In the genomic region with DNA sequence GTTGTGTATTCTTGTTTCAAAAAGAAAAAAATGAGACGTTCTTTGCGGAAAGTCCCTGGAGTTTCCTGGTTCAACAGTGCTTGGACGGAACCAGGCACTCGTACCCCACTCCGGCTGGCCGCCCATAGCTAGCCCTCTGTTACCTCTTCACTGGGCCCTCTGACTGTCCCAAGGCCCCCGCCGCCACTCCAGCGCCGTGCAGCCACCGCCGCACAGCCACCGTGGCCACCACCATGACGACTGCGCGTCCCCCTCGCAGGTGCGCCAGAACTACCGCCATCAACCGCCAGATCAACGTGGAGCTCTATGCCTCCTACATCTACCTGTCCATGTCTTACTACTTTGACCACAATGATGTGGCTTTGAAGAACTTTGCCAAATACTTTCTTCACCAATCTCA, we compare ENCODE assay signal across 19 cellular contexts. TPM values are rescaled to one million over a fixed set of nuclear protein-coding genes. Genes with fewer than 3 reads are reported as not detected.
A peak's percentile ranks its signal among the peaks of the same experiment; 100 is the strongest.
DNase-seq lines count a peak whose midpoint lies in the region; ATAC-seq, FAIRE-seq and TF ChIP-seq lines count a peak whose summit lies in the region.
"Had no signal": no experiment of that assay in that cellular context is flagged by ENCODE, and none has a peak within 500 bp of the region (broad histone marks: within the 10 kb centered on the region; RNA-seq: fewer than 3 reads in every experiment).

No MANE protein-coding gene starts in this region.

- H3K4ac ChIP-seq in trophoblast cell (ENCODE audit: low read depth, low read length): no peak overlapping the region

- H4K8ac ChIP-seq in trophoblast cell (ENCODE audit: low read depth, low read length): no peak overlapping the region

- TF ChIP-seq EP300 in HepG2 (IDR thresholded peaks at IDR 0.05; ENCODE audit: low read depth in 2 of 2, low read length in 2 of 2) (no peak), HepG2 (CRISPR knock-in tag; IDR thresholded peaks at IDR 0.05; ENCODE audit: borderline replicate concordance) (no peak)

- no peak overlapping the region for H2BK120ac ChIP-seq in trophoblast cell (ENCODE audit: insufficient read depth, low read length, poor library complexity)

- no TSS peak for BruUV-seq in HepG2 (replicated peaks; lab: Mats Ljungman, UMichigan)

- H3K9me3 ChIP-seq in right atrium auricular region (no peaks in the 10 kb centered on the region), HepG2 (ENCODE audit: low read length) (no peaks in the 10 kb centered on the region), trophoblast cell (ENCODE audit: insufficient read depth, low read depth, low read length) (no peaks in the 10 kb centered on the region), prostate gland (no peaks in the 10 kb centered on the region), gastrocnemius medialis (no peaks in the 10 kb centered on the region)
- H3K9me3 ChIP-seq: HAP-1 had no signal

- H3K18ac ChIP-seq in trophoblast cell (ENCODE audit: low read length): no peak overlapping the region

- no peak for FAIRE-seq in HepG2 (lab: Jason Lieb, UNC)
- FAIRE-seq: G401.6, GM12892, H1 had no signal

- H3K27me3 ChIP-seq in right atrium auricular region (no peaks in the 10 kb centered on the region), HepG2 (ENCODE audit: control insufficient read depth in 1 of 2, insufficient read depth in 2 of 2, low read length in 2 of 2) (no peaks in the 10 kb centered on the region), trophoblast cell (ENCODE audit: insufficient read depth, low read length) (no peaks in the 10 kb centered on the region), prostate gland (replicated peaks; ENCODE audit: insufficient read depth) (no peaks in the 10 kb centered on the region), gastrocnemius medialis (no peaks in the 10 kb centered on the region)
- H3K27me3 ChIP-seq: BLaER1 treated with 17β-estradiol and CSF1 and Interleukin-3, amounts not matched to agents 10 nM and 100 nM had no signal

- H2BK12ac ChIP-seq in trophoblast cell (ENCODE audit: low read length): no peak overlapping the region

- no peaks in the 10 kb centered on the region for H4K20me1 ChIP-seq in HepG2 (ENCODE audit: insufficient read depth, low read length)

- intact Hi-C loops in left ventricle myocardium superior (cut with micrococcal nuclease): no loop called here
- intact Hi-C loops in HepG2 (cut with micrococcal nuclease; ENCODE audit: unreplicated experiment): no loop called here
- intact Hi-C loops in prostate gland (cut with DNase I): no loop called here
- intact Hi-C loops in gastrocnemius medialis (cut with DNase I; ENCODE audit: low total_unique reads): no loop called here

- POLR2A ChIA-PET in HepG2 (lab: Yijun Ruan, JAX): interaction anchor here (1.3 kb wide), 1 partner anchor 9 kb away, joined by 4 read pairs; a partner anchor contains a TSS

- H2AFZ ChIP-seq in HepG2 (ENCODE audit: low read length) (no peak overlapping the region), trophoblast cell (ENCODE audit: insufficient read depth, low read length, poor library complexity) (no peak overlapping the region)

- H3K79me2 ChIP-seq in HepG2 (ENCODE audit: insufficient read depth, low read length): no peaks in the 10 kb centered on the region
- H3K79me2 ChIP-seq in trophoblast cell (ENCODE audit: control insufficient read depth, insufficient read depth, low read length, poor library complexity): no peaks in the 10 kb centered on the region

- no peak for ATAC-seq in left ventricle myocardium superior
- no peak for ATAC-seq in HepG2
- ATAC-seq in gastrocnemius medialis: no peak

- H2AK5ac ChIP-seq in trophoblast cell (ENCODE audit: low read length): no peak overlapping the region

- TF ChIP-seq POLR2A in HepG2 (IDR thresholded peaks at IDR 0.05; ENCODE audit: insufficient read depth in 1 of 2, low read depth in 2 of 2, low read length in 2 of 2) (no peak), prostate gland (IDR thresholded peaks at IDR 0.05) (no peak), gastrocnemius medialis (IDR thresholded peaks at IDR 0.05) (no peak)

- no peak overlapping the region for H2BK5ac ChIP-seq in trophoblast cell (ENCODE audit: low read depth, low read length, poor library complexity)

- H3K14ac ChIP-seq in trophoblast cell (ENCODE audit: low read length): no peak overlapping the region

- in situ Hi-C loops in HepG2 (cut with HindIII; ENCODE audit: extremely low pct_ligation_motif_present, low pct_unique_long_range_greater_than_20kb) (no loop called here), gastrocnemius medialis (cut with MboI; ENCODE audit: low sequenced_read_pairs in 4 of 4) (no loop called here)

- DNase-seq in right atrium auricular region (ENCODE audit: low spot score): peak; percentile 34
- DNase-seq in left ventricle myocardium superior: no peak
- DNase-seq in HepG2 (ENCODE audit: low spot score): no peak
- DNase-seq in trophoblast cell: no peak
- DNase-seq in prostate gland (ENCODE audit: low spot score): no peak
- DNase-seq in gastrocnemius medialis: no peak
- DNase-seq in SK-N-DZ (ENCODE audit: low spot score): no peak
- DNase-seq: ACHN; CD4-positive, CD25-positive, alpha-beta regulatory T cell; DMS 273 treated with DMSO at 0.1 percent for 48 hours; DMS79 treated with DMSO at 0.1 percent for 48 hours; EL had no signal

- H3K9ac ChIP-seq in HepG2 (ENCODE audit: insufficient read depth, low read depth, low read length) (no peak overlapping the region), trophoblast cell (ENCODE audit: low read length) (peak overlapping the region; percentile 58)
- H3K9ac ChIP-seq: BLaER1 treated with 17β-estradiol and CSF1 and Interleukin-3, amounts not matched to agents 10 nM and 100 nM had no signal

- H3K23ac ChIP-seq in trophoblast cell (ENCODE audit: low read length): no peak overlapping the region

- H3K27ac ChIP-seq in right atrium auricular region (no peak overlapping the region), HepG2 (ENCODE audit: extremely low read length, insufficient read depth, low read length) (no peak overlapping the region), trophoblast cell (ENCODE audit: low read depth, low read length) (no peak overlapping the region), prostate gland (no peak overlapping the region), gastrocnemius medialis (no peak overlapping the region)
- H3K27ac ChIP-seq: BLaER1 treated with 17β-estradiol and CSF1 and Interleukin-3, amounts not matched to agents 10 nM and 100 nM had no signal

- H3K4me1 ChIP-seq in right atrium auricular region (no peaks in the 10 kb centered on the region), HepG2 (ENCODE audit: insufficient read depth, low read length) (no peaks in the 10 kb centered on the region), trophoblast cell (ENCODE audit: control insufficient read depth in 1 of 2, insufficient read depth in 2 of 2, low read length in 2 of 2) (no peaks in the 10 kb centered on the region), prostate gland (replicated peaks) (no peaks in the 10 kb centered on the region), gastrocnemius medialis (no peaks in the 10 kb centered on the region)
- H3K4me1 ChIP-seq: HAP-1 had no signal

- TF ChIP-seq CTCF in right atrium auricular region (IDR thresholded peaks at IDR 0.05) (no peak), HepG2 (CRISPR knock-in tag; IDR thresholded peaks at IDR 0.05) (no peak), prostate gland (IDR thresholded peaks at IDR 0.05) (no peak), gastrocnemius medialis (IDR thresholded peaks at IDR 0.05 in 4 of 5, conservative IDR thresholded peaks at IDR 0.05 in 1 of 5) (no peak)

- 96% methylated on average over 21 of the region's 21 CpGs for WGBS in HepG2 (ENCODE audit: low lambda C conversion rate)
- no CpG with 5 or more reads among the region's 21 CpGs for WGBS in trophoblast cell (ENCODE audit: extremely low coverage, insufficient coverage, insufficient read length)
- WGBS in prostate gland: 96% methylated on average over 21 of the region's 21 CpGs

- no peak overlapping the region for H3K4me3 ChIP-seq in right atrium auricular region
- no peak overlapping the region for H3K4me3 ChIP-seq in HepG2 (replicated peaks in 1 of 3; ENCODE audit: insufficient read depth in 1 of 3, low read depth in 2 of 3, low read length in 3 of 3)
- no peak overlapping the region for H3K4me3 ChIP-seq in trophoblast cell (ENCODE audit: low read depth, low read length)
- H3K4me3 ChIP-seq in prostate gland: no peak overlapping the region
- no peak overlapping the region for H3K4me3 ChIP-seq in gastrocnemius medialis
- H3K4me3 ChIP-seq: BLaER1 treated with 17β-estradiol and CSF1 and Interleukin-3, amounts not matched to agents 10 nM and 100 nM; HAP-1 had no signal

- TF ChIP-seq RAD21 in HepG2 (CRISPR knock-in tag; IDR thresholded peaks at IDR 0.05): no peak

- no peak overlapping the region for H4K91ac ChIP-seq in trophoblast cell (ENCODE audit: low read depth, low read length)

- H4K12ac ChIP-seq in trophoblast cell (ENCODE audit: low read depth, low read length): no peak overlapping the region

- CTCF ChIA-PET in HepG2 (lab: Yijun Ruan, JAX; ENCODE audit: low intra/inter-chr PET ratio, low total read pairs): no interaction called here

- no peaks in the 10 kb centered on the region for H3K79me1 ChIP-seq in trophoblast cell (ENCODE audit: low read length)

- H3K4me2 ChIP-seq in HepG2 (ENCODE audit: low read depth, low read length) (no peak overlapping the region), trophoblast cell (ENCODE audit: low read length) (no peak overlapping the region)
- H3K4me2 ChIP-seq: BLaER1 treated with 17β-estradiol and CSF1 and Interleukin-3, amounts not matched to agents 10 nM and 100 nM had no signal

- H3K36me3 ChIP-seq in right atrium auricular region: peaks cover 61% of the 10 kb centered on the region
- H3K36me3 ChIP-seq in HepG2 (replicated peaks in 1 of 2; ENCODE audit: control insufficient read depth in 1 of 2, insufficient read depth in 2 of 2, low read length in 2 of 2): peaks cover 14 to 57% of the 10 kb centered on the region in 2 experiments; a peak in 4 of 5 replicates
- H3K36me3 ChIP-seq in trophoblast cell (ENCODE audit: control insufficient read depth in 1 of 2, insufficient read depth in 2 of 2, low read length in 2 of 2): peaks cover 43 to 50% of the 10 kb centered on the region in 2 experiments
- H3K36me3 ChIP-seq in prostate gland: peaks cover 0 to 9% of the 10 kb centered on the region in 2 donors
- peaks cover 0 to 69% of the 10 kb centered on the region in 2 donors for H3K36me3 ChIP-seq in gastrocnemius medialis

RNA-seq across cellular contexts. Expression of a gene that starts 9.6 kb away (rescaled TPM):
- total RNA-seq in right atrium auricular region: 10 to 100 TPM in 1 of 2 donors, 1 to 10 TPM in 1; 4.4 to 12.0 TPM
- 9.7 TPM for total RNA-seq in left ventricle myocardium superior
- 10.9 and 11.2 TPM in 2 replicates for total RNA-seq in HepG2 (2016; rRNA removed; fragmentation: Illumina TruSeq; extraction: Trizol)
- 0.71 and 1.1 TPM in 2 replicates for total RNA-seq in HepG2 (2016; cell fraction: cytosol; rRNA removed; fragmentation: Illumina TruSeq; extraction: Trizol; ENCODE audit: low read depth)
- 9.9 and 10.7 TPM in 2 replicates for total RNA-seq in HepG2 (2016; cell fraction: insoluble cytoplasmic fraction; rRNA removed; fragmentation: Illumina TruSeq; extraction: Trizol)
- total RNA-seq in HepG2 (2016; cell fraction: membrane; rRNA removed; fragmentation: Illumina TruSeq; extraction: Trizol): 3.6 and 4.2 TPM in 2 replicates
- total RNA-seq in HepG2 (2016; cell fraction: nucleus; rRNA removed; fragmentation: Illumina TruSeq; extraction: Trizol): 11.2 and 16.1 TPM in 2 replicates
- polyA plus RNA-seq in HepG2 (2011; rRNA removed): 5.5 and 6.2 TPM in 2 replicates
- 4.2 and 4.9 TPM in 2 replicates for polyA plus RNA-seq in HepG2 (2011; cell fraction: cytosol; rRNA removed)
- 8.6 and 12.5 TPM in 2 replicates for polyA plus RNA-seq in HepG2 (2011; cell fraction: nucleus; rRNA removed)
- 5.8 and 6.5 TPM in 2 replicates for polyA plus RNA-seq in HepG2 (2012)
- polyA plus RNA-seq in HepG2 (2016; cell fraction: cytosol; fragmentation: Illumina TruSeq; extraction: Trizol; ENCODE audit: low read depth): 0.38 and 0.57 TPM in 2 replicates
- polyA plus RNA-seq in HepG2 (2016; cell fraction: insoluble cytoplasmic fraction; fragmentation: Illumina TruSeq; extraction: Trizol; ENCODE audit: low read depth): 12.0 and 14.1 TPM in 2 replicates
- 1.2 and 1.6 TPM in 2 replicates for polyA plus RNA-seq in HepG2 (2016; cell fraction: membrane; fragmentation: Illumina TruSeq; extraction: Trizol; ENCODE audit: low read depth)
- polyA plus RNA-seq in HepG2 (2016; cell fraction: nucleus; fragmentation: Illumina TruSeq; extraction: Trizol; ENCODE audit: insufficient read depth, low read depth): 13.5 and 14.6 TPM in 2 replicates
- polyA minus RNA-seq in HepG2 (2011; rRNA and poly(A)+ RNA removed; ENCODE audit: low replicate concordance): 4.4 and 8.2 TPM in 2 replicates
- 6.9 and 7.6 TPM in 2 replicates for polyA minus RNA-seq in HepG2 (2011; cell fraction: cytosol; rRNA and poly(A)+ RNA removed)
- 21.8 and 22.1 TPM in 2 replicates for polyA minus RNA-seq in HepG2 (2011; cell fraction: nucleus; rRNA and poly(A)+ RNA removed)
- 7.2 and 7.8 TPM in 2 replicates for polyA plus RNA-seq in trophoblast cell (2013)
- total RNA-seq in prostate gland: 10 to 100 TPM; 27.6 to 45.7 TPM
- 1 to 10 TPM; 5.2 to 9.2 (median 6.5) TPM for total RNA-seq in gastrocnemius medialis
- 5.6 and 9.4 TPM in 2 replicates for polyA plus RNA-seq in SK-N-DZ (2014; cell fraction: cytosol; rRNA removed)
- polyA plus RNA-seq in SK-N-DZ (2014; cell fraction: nucleus; rRNA removed): 6.4 and 11.2 TPM in 2 replicates

RNA-seq across cellular contexts. Expression of a gene that starts 12.2 kb away (rescaled TPM):
- total RNA-seq in right atrium auricular region (1 to 10 TPM; 3.9 to 6.1 TPM), left ventricle myocardium superior (2.3 TPM), HepG2 (2016; rRNA removed; fragmentation: Illumina TruSeq; extraction: Trizol) (0.42 and 0.52 TPM in 2 replicates), prostate gland (10 to 100 TPM; 23.8 to 37.4 TPM), gastrocnemius medialis (1 to 10 TPM; 1.5 to 4.0 (median 2.3) TPM)
- not detected in 2 replicates for total RNA-seq in HepG2 (2016; cell fraction: cytosol; rRNA removed; fragmentation: Illumina TruSeq; extraction: Trizol; ENCODE audit: low read depth)
- 0.24 and 0.62 TPM in 2 replicates for total RNA-seq in HepG2 (2016; cell fraction: insoluble cytoplasmic fraction; rRNA removed; fragmentation: Illumina TruSeq; extraction: Trizol)
- total RNA-seq in HepG2 (2016; cell fraction: membrane; rRNA removed; fragmentation: Illumina TruSeq; extraction: Trizol): 0.14 and 0.28 TPM in 2 replicates
- total RNA-seq in HepG2 (2016; cell fraction: nucleus; rRNA removed; fragmentation: Illumina TruSeq; extraction: Trizol): 0.47 TPM in 1 of 2 replicates, not detected in the other
- polyA plus RNA-seq in HepG2 (2011; rRNA removed): 0.70 and 0.93 TPM in 2 replicates
- 0.31 and 0.53 TPM in 2 replicates for polyA plus RNA-seq in HepG2 (2011; cell fraction: cytosol; rRNA removed)
- 2.0 and 2.8 TPM in 2 replicates for polyA plus RNA-seq in HepG2 (2011; cell fraction: nucleus; rRNA removed)
- 1.1 and 2.8 TPM in 2 replicates for polyA plus RNA-seq in HepG2 (2012)
- 0.09 and 0.32 TPM in 2 replicates for polyA plus RNA-seq in HepG2 (2016; cell fraction: cytosol; fragmentation: Illumina TruSeq; extraction: Trizol; ENCODE audit: low read depth)
- polyA plus RNA-seq in HepG2 (2016; cell fraction: insoluble cytoplasmic fraction; fragmentation: Illumina TruSeq; extraction: Trizol; ENCODE audit: low read depth): 0.59 and 0.83 TPM in 2 replicates
- polyA plus RNA-seq in HepG2 (2016; cell fraction: membrane; fragmentation: Illumina TruSeq; extraction: Trizol; ENCODE audit: low read depth): 0.06 and 0.19 TPM in 2 replicates
- polyA plus RNA-seq in HepG2 (2016; cell fraction: nucleus; fragmentation: Illumina TruSeq; extraction: Trizol; ENCODE audit: insufficient read depth, low read depth): 0.29 and 0.63 TPM in 2 replicates
- 1.0 TPM in 1 of 2 replicates, not detected in the other for polyA minus RNA-seq in HepG2 (2011; rRNA and poly(A)+ RNA removed; ENCODE audit: low replicate concordance)
- not detected in 2 replicates for polyA minus RNA-seq in HepG2 (2011; cell fraction: cytosol; rRNA and poly(A)+ RNA removed)
- polyA minus RNA-seq in HepG2 (2011; cell fraction: nucleus; rRNA and poly(A)+ RNA removed): 0.64 and 0.99 TPM in 2 replicates
- polyA plus RNA-seq in trophoblast cell (2013): 4.9 and 5.3 TPM in 2 replicates
- polyA plus RNA-seq in SK-N-DZ (2014; cell fraction: cytosol; rRNA removed): 5.8 and 7.4 TPM in 2 replicates
- polyA plus RNA-seq in SK-N-DZ (2014; cell fraction: nucleus; rRNA removed): 13.8 and 13.9 TPM in 2 replicates
- total RNA-seq: A172, HT1080 had no signal

RNA-seq across cellular contexts. Expression of a gene that starts 30.0 kb away (rescaled TPM):
- total RNA-seq in right atrium auricular region (10 to 100 TPM; 50.4 to 61.0 TPM), left ventricle myocardium superior (35.7 TPM), HepG2 (2016; rRNA removed; fragmentation: Illumina TruSeq; extraction: Trizol) (45.6 and 67.6 TPM in 2 replicates), prostate gland (100 to 1,000 TPM; 175 to 252 TPM), gastrocnemius medialis (10 to 100 TPM; 72.1 to 81.0 (median 74.5) TPM)
- total RNA-seq in HepG2 (2016; cell fraction: cytosol; rRNA removed; fragmentation: Illumina TruSeq; extraction: Trizol; ENCODE audit: low read depth): 19.8 and 20.4 TPM in 2 replicates
- total RNA-seq in HepG2 (2016; cell fraction: insoluble cytoplasmic fraction; rRNA removed; fragmentation: Illumina TruSeq; extraction: Trizol): 47.7 and 62.7 TPM in 2 replicates
- 37.7 and 38.7 TPM in 2 replicates for total RNA-seq in HepG2 (2016; cell fraction: membrane; rRNA removed; fragmentation: Illumina TruSeq; extraction: Trizol)
- total RNA-seq in HepG2 (2016; cell fraction: nucleus; rRNA removed; fragmentation: Illumina TruSeq; extraction: Trizol): 28.0 and 36.7 TPM in 2 replicates
- 24.6 and 29.5 TPM in 2 replicates for polyA plus RNA-seq in HepG2 (2011; rRNA removed)
- 16.3 and 30.1 TPM in 2 replicates for polyA plus RNA-seq in HepG2 (2011; cell fraction: cytosol; rRNA removed)
- 17.5 and 23.0 TPM in 2 replicates for polyA plus RNA-seq in HepG2 (2011; cell fraction: nucleus; rRNA removed)
- 26.8 and 30.1 TPM in 2 replicates for polyA plus RNA-seq in HepG2 (2012)
- 19.7 and 22.4 TPM in 2 replicates for polyA plus RNA-seq in HepG2 (2016; cell fraction: cytosol; fragmentation: Illumina TruSeq; extraction: Trizol; ENCODE audit: low read depth)
- polyA plus RNA-seq in HepG2 (2016; cell fraction: insoluble cytoplasmic fraction; fragmentation: Illumina TruSeq; extraction: Trizol; ENCODE audit: low read depth): 79.9 and 89.9 TPM in 2 replicates
- polyA plus RNA-seq in HepG2 (2016; cell fraction: membrane; fragmentation: Illumina TruSeq; extraction: Trizol; ENCODE audit: low read depth): 34.2 and 35.5 TPM in 2 replicates
- 43.7 and 52.2 TPM in 2 replicates for polyA plus RNA-seq in HepG2 (2016; cell fraction: nucleus; fragmentation: Illumina TruSeq; extraction: Trizol; ENCODE audit: insufficient read depth, low read depth)
- polyA minus RNA-seq in HepG2 (2011; rRNA and poly(A)+ RNA removed; ENCODE audit: low replicate concordance): 5.8 and 11.9 TPM in 2 replicates
- 13.2 and 14.9 TPM in 2 replicates for polyA minus RNA-seq in HepG2 (2011; cell fraction: cytosol; rRNA and poly(A)+ RNA removed)
- polyA minus RNA-seq in HepG2 (2011; cell fraction: nucleus; rRNA and poly(A)+ RNA removed): 37.2 and 43.1 TPM in 2 replicates
- 29.0 and 30.8 TPM in 2 replicates for polyA plus RNA-seq in trophoblast cell (2013)
- 105 and 117 TPM in 2 replicates for polyA plus RNA-seq in SK-N-DZ (2014; cell fraction: cytosol; rRNA removed)
- 63.0 and 96.6 TPM in 2 replicates for polyA plus RNA-seq in SK-N-DZ (2014; cell fraction: nucleus; rRNA removed)

RNA-seq across cellular contexts. Expression of a gene that starts 51.2 kb away (rescaled TPM):
- total RNA-seq in right atrium auricular region (10 to 100 TPM; 15.4 to 22.2 TPM), left ventricle myocardium superior (22.1 TPM), HepG2 (2016; rRNA removed; fragmentation: Illumina TruSeq; extraction: Trizol) (72.1 and 101 TPM in 2 replicates), prostate gland (10 to 100 TPM; 23.2 to 52.0 TPM), gastrocnemius medialis (10 to 100 TPM; 37.2 to 49.1 (median 43.2) TPM)
- total RNA-seq in HepG2 (2016; cell fraction: cytosol; rRNA removed; fragmentation: Illumina TruSeq; extraction: Trizol; ENCODE audit: low read depth): 16.7 and 23.2 TPM in 2 replicates
- 79.2 and 107 TPM in 2 replicates for total RNA-seq in HepG2 (2016; cell fraction: insoluble cytoplasmic fraction; rRNA removed; fragmentation: Illumina TruSeq; extraction: Trizol)
- 24.0 and 31.0 TPM in 2 replicates for total RNA-seq in HepG2 (2016; cell fraction: membrane; rRNA removed; fragmentation: Illumina TruSeq; extraction: Trizol)
- 53.4 and 56.4 TPM in 2 replicates for total RNA-seq in HepG2 (2016; cell fraction: nucleus; rRNA removed; fragmentation: Illumina TruSeq; extraction: Trizol)
- polyA plus RNA-seq in HepG2 (2011; rRNA removed): 31.2 and 32.1 TPM in 2 replicates
- polyA plus RNA-seq in HepG2 (2011; cell fraction: cytosol; rRNA removed): 12.2 and 16.1 TPM in 2 replicates
- 28.4 and 31.6 TPM in 2 replicates for polyA plus RNA-seq in HepG2 (2011; cell fraction: nucleus; rRNA removed)
- polyA plus RNA-seq in HepG2 (2012): 37.2 and 45.4 TPM in 2 replicates
- 13.7 and 14.9 TPM in 2 replicates for polyA plus RNA-seq in HepG2 (2016; cell fraction: cytosol; fragmentation: Illumina TruSeq; extraction: Trizol; ENCODE audit: low read depth)
- 107 and 128 TPM in 2 replicates for polyA plus RNA-seq in HepG2 (2016; cell fraction: insoluble cytoplasmic fraction; fragmentation: Illumina TruSeq; extraction: Trizol; ENCODE audit: low read depth)
- 15.5 and 20.8 TPM in 2 replicates for polyA plus RNA-seq in HepG2 (2016; cell fraction: membrane; fragmentation: Illumina TruSeq; extraction: Trizol; ENCODE audit: low read depth)
- 67.9 and 80.0 TPM in 2 replicates for polyA plus RNA-seq in HepG2 (2016; cell fraction: nucleus; fragmentation: Illumina TruSeq; extraction: Trizol; ENCODE audit: insufficient read depth, low read depth)
- polyA minus RNA-seq in HepG2 (2011; rRNA and poly(A)+ RNA removed; ENCODE audit: low replicate concordance): 56.5 and 121 TPM in 2 replicates
- 22.3 and 25.8 TPM in 2 replicates for polyA minus RNA-seq in HepG2 (2011; cell fraction: cytosol; rRNA and poly(A)+ RNA removed)
- polyA minus RNA-seq in HepG2 (2011; cell fraction: nucleus; rRNA and poly(A)+ RNA removed): 103 and 108 TPM in 2 replicates
- polyA plus RNA-seq in trophoblast cell (2013): 163 TPM in 2 replicates
- polyA plus RNA-seq in SK-N-DZ (2014; cell fraction: cytosol; rRNA removed): 60.1 and 64.1 TPM in 2 replicates
- 56.9 and 68.7 TPM in 2 replicates for polyA plus RNA-seq in SK-N-DZ (2014; cell fraction: nucleus; rRNA removed)
